ENCODE assay signal across 15 cellular contexts in genomic region chr1:41021526-41022308, GRCh38. TPM values are rescaled to one million over a fixed set of nuclear protein-coding genes. Genes with fewer than 3 reads are reported as not detected.
DNase-seq lines count a peak whose midpoint lies in the region; ATAC-seq and TF ChIP-seq lines count a peak whose summit lies in the region.
"Had no signal": no experiment of that assay in that cellular context is flagged by ENCODE, and none has a peak within 500 bp of the region (broad histone marks: within the 10 kb centered on the region; RNA-seq: fewer than 3 reads in every experiment).

TSS of gene SLFNL1 (minus strand) at chr1:41021725. CDS start at chr1:41020660, 1,065 bp downstream.

- H3K36me3 ChIP-seq in RWPE2 (ENCODE audit: low read depth): no peaks in the 10 kb centered on the region
- H3K36me3 ChIP-seq: vagina had no signal

- TF ChIP-seq CTCF in RWPE2 (IDR thresholded peaks at IDR 0.05; ENCODE audit: poor library complexity, severe bottlenecking): no peak
- TF ChIP-seq CTCF in foreskin keratinocyte (conservative IDR thresholded peaks at IDR 0.05): peak; percentile 10

- peak within 1 kb of the TSS; percentile 47 for H3K27ac Mint-ChIP-seq in activated CD8-positive, alpha-beta memory T cell treated with anti-CD3 and anti-CD28 coated beads, Interleukin-2, amount 10 ng/mL, durations not matched to agents 7 days and 5 days
- H3K27ac Mint-ChIP-seq in stimulated activated naive B cell treated with anti-CD40 and anti-IgM and Interleukin-4, amounts not matched to agents 10 μg/mL and 1 μg/mL and 100 μg/mL, for 72 hours: peak within 1 kb of the TSS; percentile 73
- H3K27ac Mint-ChIP-seq: activated CD4-positive, alpha-beta T cell treated with anti-CD3 and anti-CD28 coated beads for 36 hours had no signal

- H3K4me1 ChIP-seq in RWPE2 (ENCODE audit: insufficient read depth, poor library complexity, severe bottlenecking) (no peaks in the 10 kb centered on the region), foreskin keratinocyte (no peaks in the 10 kb centered on the region)
- H3K4me1 ChIP-seq: vagina had no signal

- H3K9me3 ChIP-seq in RWPE2 (ENCODE audit: severe bottlenecking): no peaks in the 10 kb centered on the region
- H3K9me3 ChIP-seq: vagina had no signal

- no peak for DNase-seq in activated CD8-positive, alpha-beta memory T cell treated with anti-CD3 and anti-CD28 coated beads, Interleukin-2, amount 10 ng/mL, durations not matched to agents 7 days and 5 days
- no peak for DNase-seq in activated CD8-positive, alpha-beta memory T cell treated with anti-CD3 and anti-CD28 coated beads, Interleukin-2, amount 50 U/mL, for 48 hours
- no peak for DNase-seq in RWPE2 (ENCODE audit: low spot score)
- DNase-seq in foreskin keratinocyte: no peak
- DNase-seq in stimulated activated naive B cell treated with anti-CD40 and anti-IgM and Interleukin-4, amounts not matched to agents 10 μg/mL and 1 μg/mL and 100 μg/mL, for 72 hours: no peak
- DNase-seq in NCI-H2171 (lab: John Stamatoyannopoulos, UW): no peak
- no peak for DNase-seq in DMS79 (lab: John Stamatoyannopoulos, UW)
- DNase-seq: activated CD4-positive, alpha-beta T cell treated with anti-CD3 and anti-CD28 coated beads for 36 hours; cerebellar nuclear complex; NCI-H446 treated with DMSO at 0.1 percent for 48 hours; stimulated activated CD4-positive, alpha-beta T cell treated with anti-CD3 and anti-CD28 coated beads, Interleukin-1b, Interleukin-23, amount 100 ng/mL, for 48 hours had no signal

- CTCF ChIA-PET in activated CD8-positive, alpha-beta memory T cell treated with anti-CD3 and anti-CD28 coated beads, Interleukin-2, amount 10 ng/mL, durations not matched to agents 7 days and 5 days (lab: Charles Lee): interaction anchor here (0.6 to 0.9 kb wide), 2 partner anchors 17 to 1810 kb away, joined by 3 read pairs; no protein-coding TSS in a partner anchor

- no peak within 1 kb of the TSS for H3K4me3 Mint-ChIP-seq in activated CD8-positive, alpha-beta memory T cell treated with anti-CD3 and anti-CD28 coated beads, Interleukin-2, amount 10 ng/mL, durations not matched to agents 7 days and 5 days
- H3K4me3 Mint-ChIP-seq in stimulated activated naive B cell treated with anti-CD40 and anti-IgM and Interleukin-4, amounts not matched to agents 10 μg/mL and 1 μg/mL and 100 μg/mL, for 72 hours: peak within 1 kb of the TSS in 1 of 2 donors; percentile 5
- H3K4me3 Mint-ChIP-seq: activated CD4-positive, alpha-beta T cell treated with anti-CD3 and anti-CD28 coated beads for 36 hours had no signal

- H3K4me1 Mint-ChIP-seq in activated CD8-positive, alpha-beta memory T cell treated with anti-CD3 and anti-CD28 coated beads, Interleukin-2, amount 10 ng/mL, durations not matched to agents 7 days and 5 days: peaks cover 10% of the 10 kb centered on the region
- H3K4me1 Mint-ChIP-seq in stimulated activated naive B cell treated with anti-CD40 and anti-IgM and Interleukin-4, amounts not matched to agents 10 μg/mL and 1 μg/mL and 100 μg/mL, for 72 hours: peaks cover 13 to 24% of the 10 kb centered on the region in 2 donors
- H3K4me1 Mint-ChIP-seq: activated CD4-positive, alpha-beta T cell treated with anti-CD3 and anti-CD28 coated beads for 36 hours had no signal

- no peak for ATAC-seq in activated CD8-positive, alpha-beta memory T cell treated with anti-CD3 and anti-CD28 coated beads, Interleukin-2, amount 10 ng/mL, durations not matched to agents 7 days and 5 days
- ATAC-seq in RWPE2 (ENCODE audit: low read depth) (no peak), foreskin keratinocyte (peak; percentile 9), HG03439 (IDR thresholded peaks at IDR 0.05; ENCODE audit: unreplicated experiment) (no peak)
- ATAC-seq in stimulated activated naive B cell treated with anti-CD40 and anti-IgM and Interleukin-4, amounts not matched to agents 10 μg/mL and 1 μg/mL and 100 μg/mL, for 72 hours (replicated peaks): no peak
- ATAC-seq: activated CD4-positive, alpha-beta T cell treated with anti-CD3 and anti-CD28 coated beads for 36 hours had no signal

- H3K9me3 Mint-ChIP-seq in activated CD8-positive, alpha-beta memory T cell treated with anti-CD3 and anti-CD28 coated beads, Interleukin-2, amount 10 ng/mL, durations not matched to agents 7 days and 5 days (ENCODE audit: low read depth): no peaks in the 10 kb centered on the region
- H3K9me3 Mint-ChIP-seq in stimulated activated naive B cell treated with anti-CD40 and anti-IgM and Interleukin-4, amounts not matched to agents 10 μg/mL and 1 μg/mL and 100 μg/mL, for 72 hours: no peaks in the 10 kb centered on the region

- H3K27ac ChIP-seq in RWPE2 (ENCODE audit: poor library complexity, severe bottlenecking) (peak within 1 kb of the TSS; percentile 12), foreskin keratinocyte (no peak within 1 kb of the TSS)
- H3K27ac ChIP-seq: C4-2B, vagina had no signal

- H3K27me3 ChIP-seq in RWPE2 (ENCODE audit: insufficient read depth, poor library complexity, severe bottlenecking): no peaks in the 10 kb centered on the region
- H3K27me3 ChIP-seq in foreskin keratinocyte: no peaks in the 10 kb centered on the region
- H3K27me3 ChIP-seq: vagina had no signal

- H3K27me3 Mint-ChIP-seq in activated CD8-positive, alpha-beta memory T cell treated with anti-CD3 and anti-CD28 coated beads, Interleukin-2, amount 10 ng/mL, durations not matched to agents 7 days and 5 days: no peaks in the 10 kb centered on the region
- no peaks in the 10 kb centered on the region for H3K27me3 Mint-ChIP-seq in stimulated activated naive B cell treated with anti-CD40 and anti-IgM and Interleukin-4, amounts not matched to agents 10 μg/mL and 1 μg/mL and 100 μg/mL, for 72 hours
- H3K27me3 Mint-ChIP-seq: activated CD4-positive, alpha-beta T cell treated with anti-CD3 and anti-CD28 coated beads for 36 hours had no signal

- peaks cover 3% of the 10 kb centered on the region for H3K36me3 Mint-ChIP-seq in activated CD8-positive, alpha-beta memory T cell treated with anti-CD3 and anti-CD28 coated beads, Interleukin-2, amount 10 ng/mL, durations not matched to agents 7 days and 5 days
- H3K36me3 Mint-ChIP-seq in stimulated activated naive B cell treated with anti-CD40 and anti-IgM and Interleukin-4, amounts not matched to agents 10 μg/mL and 1 μg/mL and 100 μg/mL, for 72 hours: peaks cover 30 to 52% of the 10 kb centered on the region in 2 donors

- H3K4me3 ChIP-seq in RWPE2 (ENCODE audit: severe bottlenecking): no peak within 1 kb of the TSS
- H3K4me3 ChIP-seq: lung, vagina had no signal

RNA-seq across cellular contexts. Expression of gene SLFNL1, which starts in this region (rescaled TPM):
- under 1 TPM; 0.12 to 0.35 TPM for total RNA-seq in activated CD8-positive, alpha-beta memory T cell treated with anti-CD3 and anti-CD28 coated beads, Interleukin-2, amount 10 ng/mL, durations not matched to agents 7 days and 5 days
- 0.03 and 0.04 TPM in 2 replicates for total RNA-seq in foreskin keratinocyte
- polyA plus RNA-seq in foreskin keratinocyte: not detected in 2 replicates

Comparison
In these comparisons a context has a peak if more than half of its experiments do, and no peak if none do; other contexts are left out.
1. Peak in ATAC-seq in foreskin keratinocyte; RNA of the gene not detected or under 1 TPM.